In genomic region chr5:100647461-100648230, GRCh38 we compare ENCODE assay signal across 8 cellular contexts.
DNase-seq lines count a peak whose midpoint lies in the region; ATAC-seq and TF ChIP-seq lines count a peak whose summit lies in the region.
"Had no signal": no experiment of that assay in that cellular context is flagged by ENCODE, and none has a peak within 500 bp of the region (broad histone marks: within the 10 kb centered on the region; RNA-seq: fewer than 3 reads in every experiment).

No MANE protein-coding gene starts in this region.

- no peak overlapping the region for H3K56ac ChIP-seq in H9 (ENCODE audit: insufficient read length, low read depth, low read length)

- H3K18ac ChIP-seq in H9 (ENCODE audit: insufficient read length, low read depth, low read length), result no peak overlapping the region

- H3K4me3 Mint-ChIP-seq in H9, result no peak overlapping the region

- peaks cover 12 to 16% of the 10 kb centered on the region in 2 experiments for H3K4me1 Mint-ChIP-seq in H9

- H3K4me3 ChIP-seq in adrenal gland, result no peak overlapping the region

- H4K91ac ChIP-seq in H9 (ENCODE audit: insufficient read length, low read depth, low read length), result no peak overlapping the region

- no peak overlapping the region for H2AFZ ChIP-seq in H9 (ENCODE audit: low read length)

- H3K27me3 ChIP-seq in adrenal gland, result no peaks in the 10 kb centered on the region
- H3K27me3 ChIP-seq in H9 (ENCODE audit: insufficient read depth, low read length), result no peaks in the 10 kb centered on the region

- peak; percentile 64 for ATAC-seq in GM21423 (IDR thresholded peaks at IDR 0.05; ENCODE audit: unreplicated experiment)

- H2BK5ac ChIP-seq in H9 (ENCODE audit: insufficient read length, low read length), result no peak overlapping the region

- no peaks in the 10 kb centered on the region for H3K9me3 Mint-ChIP-seq in H9

- H2BK120ac ChIP-seq in H9 (ENCODE audit: low read depth, low read length, poor library complexity, severe bottlenecking), result no peak overlapping the region

- no peak for TF ChIP-seq POLR2A in adrenal gland (IDR thresholded peaks at IDR 0.05)

- no peaks in the 10 kb centered on the region for H3K23me2 ChIP-seq in H9 (ENCODE audit: insufficient read length, low read depth, low read length, poor library complexity, severe bottlenecking)

- H3K27ac ChIP-seq in adrenal gland, result no peak overlapping the region
- no peak overlapping the region for H3K27ac ChIP-seq in H9 (ENCODE audit: insufficient read length, low read depth, low read length)
- H3K27ac ChIP-seq: dorsolateral prefrontal cortex had no signal

- no peaks in the 10 kb centered on the region for H3K4me1 ChIP-seq in adrenal gland (replicated peaks in 1 of 2)
- H3K4me1 ChIP-seq in H9 (ENCODE audit: insufficient read depth, low read length), result peaks cover 7% of the 10 kb centered on the region; the same call in 1 of the 2 replicates

- TF ChIP-seq CTCF in GM13976 (IDR thresholded peaks at IDR 0.05; ENCODE audit: borderline replicate concordance, control extremely low read depth, extremely low read depth, insufficient read depth, missing control alignments) (no peak), adrenal gland (IDR thresholded peaks at IDR 0.05) (no peak), H9 (conservative IDR thresholded peaks at IDR 0.05) (no peak)

- H2BK12ac ChIP-seq in H9 (ENCODE audit: insufficient read length, low read depth, low read length), result no peak overlapping the region

- no peak overlapping the region for H2AK5ac ChIP-seq in H9 (ENCODE audit: insufficient read length, low read length)

- H3K9ac ChIP-seq in H9 (ENCODE audit: extremely low read depth, insufficient read length, low read length), result no peak overlapping the region

- no peak overlapping the region for H4K5ac ChIP-seq in H9 (ENCODE audit: insufficient read length, low read depth, low read length)

- H3K9me3 ChIP-seq in adrenal gland (replicated peaks in 1 of 3) (no peaks in the 10 kb centered on the region), H9 (ENCODE audit: control insufficient read depth, low read depth, low read length) (no peaks in the 10 kb centered on the region)

- H3K4ac ChIP-seq in H9 (ENCODE audit: low read depth, low read length), result no peak overlapping the region

- H2BK20ac ChIP-seq in H9 (ENCODE audit: low read depth, low read length, poor library complexity, severe bottlenecking), result no peak overlapping the region

- H3K23ac ChIP-seq in H9 (ENCODE audit: insufficient read length, low read depth, low read length), result no peak overlapping the region

- no peaks in the 10 kb centered on the region for H3K36me3 ChIP-seq in adrenal gland (replicated peaks in 1 of 2)

- no peak overlapping the region for H2BK15ac ChIP-seq in H9 (ENCODE audit: low read depth, low read length)

- H3K27me3 Mint-ChIP-seq in H9 (ENCODE audit: low read depth), result no peaks in the 10 kb centered on the region

- in situ Hi-C loops in GM13976 (cut with MboI; ENCODE audit: low sequenced_read_pairs, unreplicated experiment), result no loop called here

- intact Hi-C loops in adrenal gland (cut with DNase I), result no loop called here

- 72 to 76% (median 74%) methylated on average over 10 of the region's 10 CpGs for WGBS in adrenal gland, 4 donors
- no CpG with 5 or more reads among the region's 10 CpGs for WGBS in H9 (ENCODE audit: extremely low coverage, insufficient read length, low lambda C conversion rate)

- no peaks in the 10 kb centered on the region for H3K79me1 ChIP-seq in H9 (ENCODE audit: insufficient read depth, low read depth, low read length, poor library complexity, severe bottlenecking)

- no peaks in the 10 kb centered on the region for H3K36me3 Mint-ChIP-seq in H9 (ENCODE audit: insufficient read depth in 1 of 3, low read depth in 3 of 3)

- DNase-seq in GM13976 (ENCODE audit: low spot score), result peak; percentile 19
- peak; percentile 42 to 72 for DNase-seq in Kasumi-1 (lab: John Stamatoyannopoulos, UW)
- DNase-seq in adrenal gland, result peak in 6 of 7 donors; percentile 21 to 66 (median 40)
- DNase-seq in medulla oblongata (ENCODE audit: extremely low spot score), result peak; percentile 25
- no peak for DNase-seq in H9
- DNase-seq in epidermal melanocyte (ENCODE audit: insufficient read length, low spot score), result no peak

- H3K14ac ChIP-seq in H9 (ENCODE audit: insufficient read depth, low read length), result no peak overlapping the region

- no peak overlapping the region for H4K8ac ChIP-seq in H9 (replicated peaks; ENCODE audit: insufficient read length, low read depth, low read length)

- no peak overlapping the region for H3K4me2 ChIP-seq in H9 (ENCODE audit: insufficient read depth, insufficient read length, low read length)

- H3T11ph ChIP-seq in H9 (ENCODE audit: low read length), result no peak overlapping the region

- H3K27ac Mint-ChIP-seq in H9, result no peak overlapping the region

- no peaks in the 10 kb centered on the region for H3K79me2 ChIP-seq in H9 (ENCODE audit: insufficient read depth, low read length)

- no peaks in the 10 kb centered on the region for H4K20me1 ChIP-seq in H9 (ENCODE audit: control insufficient read depth, insufficient read depth, insufficient read length)

Comparison
In these comparisons a context has a peak if more than half of its experiments do, and no peak if none do; other contexts are left out.
1. DNase-seq: peak in GM13976 (single experiment), Kasumi-1 (2 of 2), adrenal gland (6 of 7) and medulla oblongata (single experiment); none in H9 (single experiment) and epidermal melanocyte (single experiment).